ENCODE assay signal across 9 cellular contexts in genomic region chr12:46369474-46370379, GRCh38. TPM values are rescaled to one million over a fixed set of nuclear protein-coding genes. Genes with fewer than 3 reads are reported as not detected.
DNase-seq lines count a peak whose midpoint lies in the region; ATAC-seq and TF ChIP-seq lines count a peak whose summit lies in the region.
"Had no signal": no experiment of that assay in that cellular context is flagged by ENCODE, and none has a peak within 500 bp of the region (broad histone marks: within the 10 kb centered on the region; RNA-seq: fewer than 3 reads in every experiment).

No MANE protein-coding gene starts in this region.

- peak overlapping the region; percentile 96 for H3K4me2 ChIP-seq in HCT116 (ENCODE audit: low read length)
- peak overlapping the region; percentile 88 for H3K4me2 ChIP-seq in hepatocyte
- H3K4me2 ChIP-seq in Karpas-422 (ENCODE audit: low read depth, low read length, poor library complexity, severe bottlenecking) = no peak overlapping the region

- H3K9me2 ChIP-seq in HCT116 (ENCODE audit: insufficient read depth) (no peaks in the 10 kb centered on the region), hepatocyte (replicated peaks; ENCODE audit: insufficient read depth) (no peaks in the 10 kb centered on the region), Karpas-422 (replicated peaks; ENCODE audit: insufficient read depth, low read length) (no peaks in the 10 kb centered on the region)

- peak overlapping the region; percentile 96 for H3K4me3 Mint-ChIP-seq in activated CD8-positive, alpha-beta T cell treated with anti-CD3 and anti-CD28 coated beads for 36 hours

- H3K36me3 ChIP-seq in HCT116 (ENCODE audit: control insufficient read depth in 1 of 2, insufficient read depth in 2 of 2, low read length in 2 of 2) (peaks cover 60 to 65% of the 10 kb centered on the region in 2 experiments), hepatocyte (replicated peaks; ENCODE audit: insufficient read depth, low read depth) (peaks cover 22% of the 10 kb centered on the region), spleen (peaks cover 0 to 65% (median 59%) of the 10 kb centered on the region in 6 donors), Karpas-422 (ENCODE audit: insufficient read depth, low read length) (peaks cover 63% of the 10 kb centered on the region)

- no peaks in the 10 kb centered on the region for H3K9me3 ChIP-seq in HCT116 (ENCODE audit: control insufficient read depth in 1 of 2, insufficient read depth in 1 of 2, low read depth in 1 of 2, low read length in 2 of 2)
- H3K9me3 ChIP-seq in hepatocyte (ENCODE audit: low read depth) = no peaks in the 10 kb centered on the region
- H3K9me3 ChIP-seq in spleen = no peaks in the 10 kb centered on the region
- H3K9me3 ChIP-seq in Karpas-422 (ENCODE audit: low read length) = no peaks in the 10 kb centered on the region

- TF ChIP-seq RAD21 in HCT116 (IDR thresholded peaks at IDR 0.05; ENCODE audit: low read depth) = no peak

- WGBS in hepatocyte (ENCODE audit: low lambda C conversion rate, missing lambda C conversion rate) = 25% methylated on average over 7 of the region's 7 CpGs
- 56 to 67% (median 58%) methylated on average over 7 of the region's 7 CpGs for WGBS in spleen, 5 donors

- intact Hi-C loops in HCT116 (cut with micrococcal nuclease) (loop anchor here (5.0 kb wide), 4 partner anchors 83 to 308 kb away; no protein-coding TSS in a partner anchor), spleen (cut with DNase I; ENCODE audit: low total_unique reads) (no loop called here)
- intact Hi-C loops in activated CD8-positive, alpha-beta T cell treated with anti-CD3 and anti-CD28 coated beads for 36 hours (cut with micrococcal nuclease) = loop anchor here (5.0 to 10.0 kb wide), 6 partner anchors 88 to 375 kb away; partner anchors contain the start of genes SCAF11 and SLC38A1

- H3K4me3 ChIP-seq in HCT116 (replicated peaks in 1 of 2; ENCODE audit: low read depth in 1 of 2, low read length in 2 of 2) = peak overlapping the region; percentile 80 to 84; a peak in 3 of 4 replicates
- peak overlapping the region; percentile 97 for H3K4me3 ChIP-seq in hepatocyte
- H3K4me3 ChIP-seq in spleen = peak overlapping the region; percentile 84 to 99 (median 94)
- no peak overlapping the region; the same call in 1 of the 2 replicates for H3K4me3 ChIP-seq in Karpas-422 (ENCODE audit: low read length)

- peak overlapping the region; percentile 99 for H3K27ac Mint-ChIP-seq in activated CD8-positive, alpha-beta T cell treated with anti-CD3 and anti-CD28 coated beads for 36 hours

- peaks cover 73% of the 10 kb centered on the region for H3K36me3 Mint-ChIP-seq in activated CD8-positive, alpha-beta T cell treated with anti-CD3 and anti-CD28 coated beads for 36 hours (ENCODE audit: low read depth)

- H3K9me3 Mint-ChIP-seq in activated CD8-positive, alpha-beta T cell treated with anti-CD3 and anti-CD28 coated beads for 36 hours = no peaks in the 10 kb centered on the region

- TF ChIP-seq POLR2A in HCT116 (IDR thresholded peaks at IDR 0.05; ENCODE audit: borderline replicate concordance, extremely low read depth, insufficient read depth, insufficient read length) (no peak), spleen (IDR thresholded peaks at IDR 0.05) (no peak)

- peaks cover 60% of the 10 kb centered on the region for H4K20me1 ChIP-seq in HCT116 (ENCODE audit: insufficient read depth)
- H4K20me1 ChIP-seq in hepatocyte (ENCODE audit: insufficient read depth, poor library complexity, severe bottlenecking) = peaks cover 72% of the 10 kb centered on the region
- peaks cover 20% of the 10 kb centered on the region; the same call in 1 of the 2 replicates for H4K20me1 ChIP-seq in Karpas-422 (ENCODE audit: insufficient read depth, low read depth, low read length)

- no peak for DNase-seq in HCT116 (ENCODE audit: low read depth, low spot score)
- DNase-seq in activated CD8-positive, alpha-beta T cell treated with anti-CD3 and anti-CD28 coated beads for 36 hours = no peak
- DNase-seq in hepatocyte (ENCODE audit: low spot score) = no peak
- no peak for DNase-seq in spleen
- DNase-seq in Karpas-422 = no peak
- DNase-seq in GM03348 (ENCODE audit: low spot score) = no peak
- DNase-seq in AG20443 (ENCODE audit: low spot score) = no peak
- DNase-seq in activated CD4-positive, alpha-beta T cell treated with anti-CD3 and anti-CD28 coated beads for 48 hours = no peak

- RAD21 ChIA-PET in HCT116 (lab: Charles Lee; ENCODE audit: low non-redundant PET in 1 of 2, low total read pairs in 2 of 2, uncharacterized antibody in 2 of 2, unreplicated experiment in 2 of 2) = no interaction called here

- H2AFZ ChIP-seq in HCT116 (ENCODE audit: low read depth, low read length, poor library complexity, severe bottlenecking) = no peak overlapping the region
- H2AFZ ChIP-seq in hepatocyte = no peak overlapping the region
- H2AFZ ChIP-seq in Karpas-422 (ENCODE audit: low read length) = no peak overlapping the region

- peaks cover 70% of the 10 kb centered on the region for H3K4me1 Mint-ChIP-seq in activated CD8-positive, alpha-beta T cell treated with anti-CD3 and anti-CD28 coated beads for 36 hours (ENCODE audit: low read depth)

- no TSS peak for BruUV-seq in HCT116 (replicated peaks; lab: Mats Ljungman, UMichigan)

- TF ChIP-seq CTCF in HCT116 (IDR thresholded peaks at IDR 0.05 in 2 of 3, conservative IDR thresholded peaks at IDR 0.05 in 1 of 3; ENCODE audit: borderline replicate concordance in 1 of 3, insufficient read depth in 1 of 3, low read depth in 2 of 3, low read length in 2 of 3) = no peak
- no peak for TF ChIP-seq CTCF in activated CD8-positive, alpha-beta T cell treated with anti-CD3 and anti-CD28 coated beads for 36 hours (IDR thresholded peaks at IDR 0.05)
- TF ChIP-seq CTCF in hepatocyte (IDR thresholded peaks at IDR 0.05; ENCODE audit: poor library complexity) = no peak
- no peak for TF ChIP-seq CTCF in spleen (IDR thresholded peaks at IDR 0.05 in 8 of 11, conservative IDR thresholded peaks at IDR 0.05 in 3 of 11)

- POLR2A ChIA-PET in HCT116 (lab: Charles Lee) = interaction anchor here (0.6 to 7.6 kb wide), 7 partner anchors 8 to 184 kb away, joined by 3 to 82 read pairs (median 6); no protein-coding TSS in a partner anchor
- POLR2A ChIA-PET in activated CD8-positive, alpha-beta T cell treated with anti-CD3 and anti-CD28 coated beads for 36 hours (lab: Charles Lee) = interaction anchor here (0.8 to 8.2 kb wide), 6 partner anchors 10 to 154 kb away, joined by 3 to 98 read pairs (median 14); partner anchors contain the start of gene SLC38A1

- CTCF ChIA-PET in HCT116 (lab: Charles Lee) = no interaction called here
- CTCF ChIA-PET in activated CD8-positive, alpha-beta T cell treated with anti-CD3 and anti-CD28 coated beads for 36 hours (lab: Charles Lee) = interaction anchor here (1.3 kb wide), 1 partner anchor 18 kb away, joined by 3 read pairs; no protein-coding TSS in a partner anchor

- H3K27ac ChIP-seq in HCT116 (ENCODE audit: low read depth, low read length) (peak overlapping the region; percentile 95; the same call in 1 of the 2 replicates), hepatocyte (peak overlapping the region; percentile 99), spleen (peak overlapping the region in 6 of 8 donors; percentile 5 to 100 (median 98)), Karpas-422 (ENCODE audit: low read length) (no peak overlapping the region)

- H3K4me1 ChIP-seq in HCT116 (ENCODE audit: control insufficient read depth in 1 of 2, insufficient read depth in 2 of 2, low read length in 2 of 2) (peaks cover 39 to 77% of the 10 kb centered on the region in 2 experiments), hepatocyte (ENCODE audit: insufficient read depth) (peaks cover 60% of the 10 kb centered on the region), spleen (peaks cover 40 to 82% (median 75%) of the 10 kb centered on the region in 6 donors), Karpas-422 (ENCODE audit: low read length) (peaks cover 18% of the 10 kb centered on the region)

- H3K79me2 ChIP-seq in HCT116 (ENCODE audit: insufficient read depth, low read length) (peaks cover 79% of the 10 kb centered on the region), hepatocyte (peaks cover 78% of the 10 kb centered on the region), Karpas-422 (ENCODE audit: low read length) (peaks cover 26% of the 10 kb centered on the region)

- H3K27me3 ChIP-seq in HCT116 (ENCODE audit: insufficient read depth, low read length) = no peaks in the 10 kb centered on the region
- no peaks in the 10 kb centered on the region for H3K27me3 ChIP-seq in hepatocyte
- no peaks in the 10 kb centered on the region for H3K27me3 ChIP-seq in spleen (replicated peaks in 1 of 7)
- no peaks in the 10 kb centered on the region for H3K27me3 ChIP-seq in Karpas-422 (ENCODE audit: low read length)

- H3K27me3 Mint-ChIP-seq in activated CD8-positive, alpha-beta T cell treated with anti-CD3 and anti-CD28 coated beads for 36 hours = peaks cover 4% of the 10 kb centered on the region

- H3K9ac ChIP-seq in HCT116 (ENCODE audit: low read length) = peak overlapping the region; percentile 91
- no peak overlapping the region for H3K9ac ChIP-seq in Karpas-422 (ENCODE audit: low read length)

- ATAC-seq in HCT116 = no peak
- ATAC-seq in activated CD8-positive, alpha-beta T cell treated with anti-CD3 and anti-CD28 coated beads for 36 hours = no peak
- ATAC-seq: left lobe of liver had no signal

TF ChIP-seq in HCT116, 20 proteins besides CTCF, POLR2A, EP300 and RAD21:
- TF ChIP-seq YY1 (IDR thresholded peaks at IDR 0.05; ENCODE audit: extremely low read depth, insufficient replicate concordance, low read depth, low read length) (no peak), ZNF274 (IDR thresholded peaks at IDR 0.05; ENCODE audit: low read depth, low read length) (no peak), ELF1 (IDR thresholded peaks at IDR 0.05; ENCODE audit: borderline replicate concordance, low read depth) (no peak), ZFX (IDR thresholded peaks at IDR 0.05) (no peak), TCF7L2 (IDR thresholded peaks at IDR 0.05; ENCODE audit: borderline replicate concordance, extremely low read depth, insufficient read depth, insufficient read length) (no peak), CEBPB (IDR thresholded peaks at IDR 0.05; ENCODE audit: low read depth) (no peak), ATF3 (IDR thresholded peaks at IDR 0.05) (no peak), FOSL1 (IDR thresholded peaks at IDR 0.05; ENCODE audit: low read depth) (no peak), POLR2AphosphoS5 (IDR thresholded peaks at IDR 0.05; ENCODE audit: low read depth, low read length) (no peak; the same call in 1 of the 2 replicates)
TF ChIP-seq in HCT116: peak in this region for 0.

RNA-seq across cellular contexts. Expression of gene SLC38A2, which starts 2.8 kb away (rescaled TPM):
- total RNA-seq in HCT116 (2021; ENCODE audit: unreplicated experiment) (1,049 TPM), hepatocyte (372 and 373 TPM in 2 replicates), spleen (100 to 1,000 TPM; 118 to 297 (median 211) TPM)
- 307 and 350 TPM in 2 replicates for polyA plus RNA-seq in HCT116 (2012)
- 100 to 1,000 TPM; 216 to 219 TPM for total RNA-seq in activated CD8-positive, alpha-beta T cell treated with anti-CD3 and anti-CD28 coated beads for 36 hours
- polyA plus RNA-seq in hepatocyte (139 and 144 TPM in 2 replicates), spleen (10 to 100 TPM; 40.7 to 55.9 (median 49.8) TPM)
- 37.7 and 160 TPM in 2 replicates for total RNA-seq in Karpas-422 (2014; rRNA removed; shearing (Covaris generic); ENCODE audit: low replicate concordance)
